ENCODE assay signal across 11 cellular contexts in the genomic region with DNA sequence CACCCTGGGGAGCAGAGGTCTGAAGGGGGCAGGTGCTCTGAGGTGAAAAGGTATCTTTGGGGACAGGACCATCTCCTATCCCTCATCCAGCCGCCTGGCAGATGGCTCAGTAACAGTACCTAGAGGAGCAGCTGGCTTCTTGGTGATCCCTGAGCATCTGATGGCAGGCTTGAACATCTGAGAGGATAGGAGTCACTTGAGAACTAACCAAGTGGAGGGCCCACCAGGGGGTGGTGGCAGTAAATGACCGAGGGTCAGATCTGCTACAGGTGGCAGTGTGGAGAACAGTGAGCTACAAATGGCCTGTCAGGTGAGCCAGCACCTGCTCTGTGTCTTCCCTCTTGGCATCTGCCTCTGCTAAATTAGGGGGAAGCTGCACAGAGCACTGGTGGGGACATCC.
"Had no signal": no experiment of that assay in that cellular context is flagged by ENCODE, and none has a peak within 500 bp of the region (broad histone marks: within the 10 kb centered on the region; RNA-seq: fewer than 3 reads in every experiment).

No MANE protein-coding gene starts in this region.

- H3K9me3 Mint-ChIP-seq: activated naive CD4-positive, alpha-beta T cell treated with anti-CD3 and anti-CD28 coated beads, Interleukin-2, amount 50 U/mL, for 24 hours; activated T-helper 2 cell treated with anti-CD3 and anti-CD28 coated beads, Interferon-gamma antibody, Interleukin-2, Interleukin-4, amounts not matched to agents 10 μg/mL and 5 μg/mL and 100 μg/mL, durations not matched to agents 14 hours and 24 hours and 36 hours; brain; dendritic cell treated with granulocyte-macrophage colony-stimulating factor and Interleukin-4, amounts not matched to agents 40 ng/mL and 50 ng/mL, for 4 days had no signal

- H3K4me3 Mint-ChIP-seq: activated naive CD4-positive, alpha-beta T cell treated with anti-CD3 and anti-CD28 coated beads, Interleukin-2, amount 50 U/mL, for 24 hours; brain; dendritic cell treated with granulocyte-macrophage colony-stimulating factor and Interleukin-4, amounts not matched to agents 40 ng/mL and 50 ng/mL, for 4 days had no signal

- H3K27ac Mint-ChIP-seq: activated naive CD4-positive, alpha-beta T cell treated with anti-CD3 and anti-CD28 coated beads, Interleukin-2, amount 50 U/mL, for 24 hours; activated T-helper 2 cell treated with anti-CD3 and anti-CD28 coated beads, Interferon-gamma antibody, Interleukin-2, Interleukin-4, amounts not matched to agents 10 μg/mL and 5 μg/mL and 100 μg/mL, durations not matched to agents 14 hours and 24 hours and 36 hours; dendritic cell treated with granulocyte-macrophage colony-stimulating factor and Interleukin-4, amounts not matched to agents 40 ng/mL and 50 ng/mL, for 4 days had no signal

- DNase-seq: activated CD4-positive, alpha-beta T cell treated with anti-CD3 and anti-CD28 coated beads for 4 hours; activated T-cell treated with anti-CD3 and anti-CD28 coated beads for 4 hours; amniotic stem cell; stimulated activated CD4-positive, alpha-beta T cell treated with anti-CD3 and anti-CD28 coated beads, Interleukin-12 subunit alpha, Interleukin-12 subunit beta, amount 100 ng/mL, for 4 hours; stimulated activated CD8-positive, alpha-beta memory T cell treated with anti-CD3 and anti-CD28 coated beads, Interleukin-4, amount 100 ng/mL, for 48 hours; stomach; uterus had no signal

- H3K27me3 Mint-ChIP-seq: activated naive CD4-positive, alpha-beta T cell treated with anti-CD3 and anti-CD28 coated beads, Interleukin-2, amount 50 U/mL, for 24 hours; brain; dendritic cell treated with granulocyte-macrophage colony-stimulating factor and Interleukin-4, amounts not matched to agents 40 ng/mL and 50 ng/mL, for 4 days had no signal

- H3K4me1 Mint-ChIP-seq: activated naive CD4-positive, alpha-beta T cell treated with anti-CD3 and anti-CD28 coated beads, Interleukin-2, amount 50 U/mL, for 24 hours had no signal

- H3K36me3 Mint-ChIP-seq: activated naive CD4-positive, alpha-beta T cell treated with anti-CD3 and anti-CD28 coated beads, Interleukin-2, amount 50 U/mL, for 24 hours had no signal
